Comparison of ENCODE assay signal across 9 cellular contexts in genomic region chr18:42961298-42961697, GRCh38.
"Had no signal": no experiment of that assay in that cellular context is flagged by ENCODE, and none has a peak within 500 bp of the region (broad histone marks: within the 10 kb centered on the region; RNA-seq: fewer than 3 reads in every experiment).

No MANE protein-coding gene starts in this region.

- H2AFZ ChIP-seq: GM23248 had no signal

- H3K9me3 ChIP-seq: HAP-1 had no signal

- H3K9ac ChIP-seq: GM23248 had no signal

- FAIRE-seq: HTR-8/SVneo, K562 had no signal

- H3K36me3 ChIP-seq: HAP-1 had no signal

- DNase-seq: GM23248, H7, HFFc6, IMR-90, KG1 had no signal

- ATAC-seq: HCT116, K562 had no signal

- H3K27ac ChIP-seq: GM23248 had no signal

- H3K4me3 ChIP-seq: GM23248, HAP-1, K562 had no signal

- H3K4me1 ChIP-seq: HAP-1 had no signal
